In genomic region chr17:41149652-41149985, GRCh38 we compare ENCODE assay signal across 22 cellular contexts. TPM values are rescaled to one million over a fixed set of nuclear protein-coding genes. Genes with fewer than 3 reads are reported as not detected.
DNase-seq lines count a peak whose midpoint lies in the region; ATAC-seq and TF ChIP-seq lines count a peak whose summit lies in the region.
"Had no signal": no experiment of that assay in that cellular context is flagged by ENCODE, and none has a peak within 500 bp of the region (broad histone marks: within the 10 kb centered on the region; RNA-seq: fewer than 3 reads in every experiment).

TSS of gene KRTAP4-5 (minus strand) at chr17:41149825. CDS start at chr17:41149767, 58 bp downstream.

- peak within 1 kb of the TSS; percentile 30 for H3K4me2 ChIP-seq in DOHH2 (ENCODE audit: low read length)
- H3K4me2 ChIP-seq: KMS-11 had no signal

- no peaks in the 10 kb centered on the region for H3F3A ChIP-seq in DOHH2 (ENCODE audit: control insufficient read depth, insufficient read depth)

- DNase-seq in SJCRH30 (no peak), glutamatergic neuron (no peak), MCF 10A (ENCODE audit: unreplicated experiment) (no peak)
- DNase-seq: ACHN; C1 segment of cervical spinal cord; Caco-2; CD4-positive, CD25-positive, alpha-beta regulatory T cell; CD8-positive, alpha-beta memory T cell; GDM1; H9 had no signal

- H3K79me2 ChIP-seq in DOHH2 (ENCODE audit: control insufficient read depth, low read length) = no peaks in the 10 kb centered on the region

- H3K36me3 ChIP-seq in DOHH2 (ENCODE audit: control insufficient read depth, low read length) (no peaks in the 10 kb centered on the region), HEK293 (ENCODE audit: control insufficient read depth in 2 of 2, insufficient read depth in 1 of 2, low read length in 2 of 2) (no peaks in the 10 kb centered on the region), SJCRH30 (no peaks in the 10 kb centered on the region)
- H3K36me3 ChIP-seq: BE2C had no signal

- H3K36me3 Mint-ChIP-seq in glutamatergic neuron (ENCODE audit: unreplicated experiment) (peaks cover 4% of the 10 kb centered on the region), MCF 10A (ENCODE audit: insufficient read depth, unreplicated experiment) (no peaks in the 10 kb centered on the region)
- H3K36me3 Mint-ChIP-seq: CD4-positive, CD25-positive, alpha-beta regulatory T cell had no signal

- TF ChIP-seq CTCF in DOHH2 (IDR thresholded peaks at IDR 0.05; ENCODE audit: low read depth, low read length, poor library complexity, severe bottlenecking) = no peak
- TF ChIP-seq CTCF in HEK293 (tag by site-specific recombination; IDR thresholded peaks at IDR 0.05) = no peak
- TF ChIP-seq CTCF in glutamatergic neuron (IDR thresholded peaks at IDR 0.05; ENCODE audit: partially characterized antibody, unreplicated experiment) = no peak
- no peak for TF ChIP-seq CTCF in MCF 10A (IDR thresholded peaks at IDR 0.05; ENCODE audit: unreplicated experiment)

- ATAC-seq in HG02973 (IDR thresholded peaks at IDR 0.05; ENCODE audit: unreplicated experiment) = no peak
- ATAC-seq in GM19463 (IDR thresholded peaks at IDR 0.05; ENCODE audit: unreplicated experiment) = no peak
- ATAC-seq: HepG2 had no signal

- no peaks in the 10 kb centered on the region for H4K20me1 ChIP-seq in DOHH2 (ENCODE audit: control insufficient read depth, insufficient read depth, low read depth, low read length)

- H3K9me3 ChIP-seq in DOHH2 (ENCODE audit: control insufficient read depth, insufficient read depth, low read length) = no peaks in the 10 kb centered on the region
- H3K9me3 ChIP-seq in HEK293 (ENCODE audit: control insufficient read depth, insufficient read depth, low read depth, low read length) = no peaks in the 10 kb centered on the region
- no peaks in the 10 kb centered on the region for H3K9me3 ChIP-seq in SJCRH30 (replicated peaks)
- H3K9me3 ChIP-seq: BE2C, Caco-2 had no signal

- no TSS peak for BruUV-seq in MCF 10A (replicated peaks; lab: Mats Ljungman, UMichigan)

- H3K9me2 ChIP-seq in DOHH2 (replicated peaks; ENCODE audit: control insufficient read depth, low read length) = no peaks in the 10 kb centered on the region

- H3K27me3 ChIP-seq in DOHH2 (ENCODE audit: control insufficient read depth, low read length) (no peaks in the 10 kb centered on the region), SJCRH30 (no peaks in the 10 kb centered on the region)

- H3K27ac Mint-ChIP-seq in glutamatergic neuron (ENCODE audit: unreplicated experiment) (peak within 1 kb of the TSS; percentile 23), MCF 10A (ENCODE audit: low read depth, unreplicated experiment) (no peak within 1 kb of the TSS)
- H3K27ac Mint-ChIP-seq: CD8-positive, alpha-beta memory T cell had no signal

- H3K27me3 Mint-ChIP-seq in glutamatergic neuron (ENCODE audit: unreplicated experiment) (peaks cover 8% of the 10 kb centered on the region), MCF 10A (ENCODE audit: insufficient read depth, unreplicated experiment) (no peaks in the 10 kb centered on the region)

- no peaks in the 10 kb centered on the region for H3K4me1 Mint-ChIP-seq in glutamatergic neuron (ENCODE audit: low read depth, unreplicated experiment)
- H3K4me1 Mint-ChIP-seq in MCF 10A (ENCODE audit: insufficient read depth, unreplicated experiment) = no peaks in the 10 kb centered on the region

- peaks cover 21% of the 10 kb centered on the region for H3K4me1 ChIP-seq in DOHH2 (ENCODE audit: control insufficient read depth, low read length)
- H3K4me1 ChIP-seq in HEK293 (ENCODE audit: control insufficient read depth, insufficient read depth, low read length) = no peaks in the 10 kb centered on the region
- no peaks in the 10 kb centered on the region for H3K4me1 ChIP-seq in SJCRH30
- H3K4me1 ChIP-seq: BE2C, Caco-2 had no signal

- POLR2A ChIA-PET in HEK293 (lab: Yijun Ruan, JAX) = no interaction called here
- POLR2A ChIA-PET in MCF 10A (lab: Yijun Ruan, JAX) = interaction anchor here (1.1 kb wide), 1 partner anchor 19 kb away, joined by 4 read pairs; no protein-coding TSS in a partner anchor

- no peak within 1 kb of the TSS for H3K4me3 Mint-ChIP-seq in glutamatergic neuron (ENCODE audit: unreplicated experiment)
- no peak within 1 kb of the TSS for H3K4me3 Mint-ChIP-seq in MCF 10A (ENCODE audit: unreplicated experiment)
- H3K4me3 Mint-ChIP-seq: CD4-positive, CD25-positive, alpha-beta regulatory T cell; CD8-positive, alpha-beta memory T cell; H9 had no signal

- H3K9me3 Mint-ChIP-seq in glutamatergic neuron (ENCODE audit: unreplicated experiment) (peaks cover 8% of the 10 kb centered on the region), MCF 10A (ENCODE audit: unreplicated experiment) (no peaks in the 10 kb centered on the region)

- no peak within 1 kb of the TSS for H3K4me3 ChIP-seq in DOHH2 (ENCODE audit: low read length)
- H3K4me3 ChIP-seq in HEK293 (ENCODE audit: low read depth, low read length) = no peak within 1 kb of the TSS
- H3K4me3 ChIP-seq in SJCRH30 = no peak within 1 kb of the TSS

- CTCF ChIA-PET in HEK293 (lab: Yijun Ruan, JAX) = no interaction called here
- CTCF ChIA-PET in MCF 10A (lab: Yijun Ruan, JAX) = no interaction called here

- intact Hi-C loops in MCF 10A (cut with micrococcal nuclease) = no loop called here

- H3K27ac ChIP-seq in DOHH2 (ENCODE audit: low read depth, low read length) = peak within 1 kb of the TSS; percentile 18; the same call in 1 of the 2 replicates
- no peak within 1 kb of the TSS for H3K27ac ChIP-seq in HEK293 (ENCODE audit: extremely low read depth, low read depth, low read length)
- H3K27ac ChIP-seq in SJCRH30 = peak within 1 kb of the TSS; percentile 2; the same call in 1 of the 2 replicates
- H3K27ac ChIP-seq: HL-60, KMS-11 had no signal

TF ChIP-seq in HEK293, 187 proteins besides CTCF, POLR2A, EP300 and RAD21 (continues in another document):
- no peak for TF ChIP-seq ZNF23 (tag by site-specific recombination; IDR thresholded peaks at IDR 0.05; ENCODE audit: borderline replicate concordance)
- TF ChIP-seq ZNF571 (tag by site-specific recombination; IDR thresholded peaks at IDR 0.05) = no peak
- no peak for TF ChIP-seq KLF7 (tag by site-specific recombination; IDR thresholded peaks at IDR 0.05; ENCODE audit: borderline replicate concordance)
- no peak for TF ChIP-seq ZNF76 (tag by site-specific recombination; IDR thresholded peaks at IDR 0.05; ENCODE audit: borderline replicate concordance, low read depth)
- TF ChIP-seq ZNF18 (tag by site-specific recombination; IDR thresholded peaks at IDR 0.05) = no peak
- no peak for TF ChIP-seq SALL2 (tag by site-specific recombination; IDR thresholded peaks at IDR 0.05; ENCODE audit: borderline replicate concordance)
- TF ChIP-seq PATZ1 (tag by site-specific recombination; IDR thresholded peaks at IDR 0.05) = no peak
- TF ChIP-seq SCRT2 (tag by site-specific recombination; IDR thresholded peaks at IDR 0.05) = peak; percentile 56
- 0 out of 2 replicates have a peak, but pooled peaks have one; percentile 12 for TF ChIP-seq SCRT1 (tag by site-specific recombination; IDR thresholded peaks at IDR 0.05; ENCODE audit: borderline replicate concordance)
- no peak for TF ChIP-seq KLF8 (tag by site-specific recombination; IDR thresholded peaks at IDR 0.05)
- 0 out of 2 replicates have a peak, but pooled peaks have one; percentile 5 for TF ChIP-seq ZIC2 (tag by site-specific recombination; IDR thresholded peaks at IDR 0.05)

RNA-seq across cellular contexts. Expression of gene KRTAP4-5, which starts in this region (rescaled TPM):
- total RNA-seq in SJCRH30 (2014; rRNA removed; shearing (Covaris generic)) = not detected in 2 replicates
- total RNA-seq in glutamatergic neuron (ENCODE audit: unreplicated experiment) (not detected), MCF 10A (2022) (not detected in 2 replicates)
- total RNA-seq: A172; Caco-2; CD4-positive, CD25-positive, alpha-beta regulatory T cell; CD8-positive, alpha-beta memory T cell; Daoy; H1; H9; HepG2; HT1080 had no signal
